ENCODE assay signal across 14 cellular contexts in genomic region chr3:41158947-41159346, GRCh38. TPM values are rescaled to one million over a fixed set of nuclear protein-coding genes. Genes with fewer than 3 reads are reported as not detected.
DNase-seq lines count a peak whose midpoint lies in the region; FAIRE-seq and TF ChIP-seq lines count a peak whose summit lies in the region.
"Had no signal": no experiment of that assay in that cellular context is flagged by ENCODE, and none has a peak within 500 bp of the region (broad histone marks: within the 10 kb centered on the region; RNA-seq: fewer than 3 reads in every experiment).

No MANE protein-coding gene starts in this region.

- peak overlapping the region; percentile 45 for H3K4me2 ChIP-seq in mammary epithelial cell (ENCODE audit: insufficient read depth, low read depth, low read length)
- H3K4me2 ChIP-seq: A549 had no signal

- no peaks in the 10 kb centered on the region for H3K27me3 ChIP-seq in mammary epithelial cell (ENCODE audit: insufficient read depth, low read length)
- H3K27me3 ChIP-seq in muscle layer of duodenum (ENCODE audit: low read depth, low read length) = no peaks in the 10 kb centered on the region

- H3K27ac ChIP-seq in mammary epithelial cell (ENCODE audit: insufficient read depth, low read depth, low read length) (peak overlapping the region; percentile 79), muscle layer of duodenum (ENCODE audit: low read length) (peak overlapping the region; percentile 79)
- H3K27ac ChIP-seq: A549 had no signal

- intact Hi-C loops in mammary epithelial cell (cut with micrococcal nuclease) = loop anchor here (2.0 kb wide), 2 partner anchors 22 to 40 kb away; partner anchors contain the start of gene CTNNB1

- no peak for FAIRE-seq in HTR-8/SVneo (lab: Jason Lieb, UNC)
- FAIRE-seq: A549 had no signal

- H3K9ac ChIP-seq in mammary epithelial cell (ENCODE audit: insufficient read depth, low read length) = peak overlapping the region; percentile 45

- CTCF ChIA-PET in mammary epithelial cell (lab: Charles Lee; ENCODE audit: low non-redundant PET) = no interaction called here

- in situ Hi-C loops in mammary epithelial cell (cut with MboI; ENCODE audit: low sequenced_read_pairs in 2 of 2) = no loop called here

- no TSS peak for BruUV-seq in mammary epithelial cell (replicated peaks; lab: Mats Ljungman, UMichigan)

- no peaks in the 10 kb centered on the region for H3K4me1 Mint-ChIP-seq in immature natural killer cell

- H2AFZ ChIP-seq in mammary epithelial cell (ENCODE audit: low read depth, low read length) = peak overlapping the region; percentile 58

- DNase-seq in NOMO-1 treated with DMSO at 0.1 percent for 48 hours (lab: John Stamatoyannopoulos, UW; ENCODE audit: unreplicated experiment) (peak; percentile 2), NOMO-1 treated with dmso at 0.1 percent for 144 hours (lab: John Stamatoyannopoulos, UW; ENCODE audit: unreplicated experiment) (no peak), LHCN-M2 (ENCODE audit: low read depth) (peak; percentile 9), mammary epithelial cell (peak; percentile 99), immature natural killer cell (no peak), HTR-8/SVneo (ENCODE audit: insufficient read length, low spot score) (no peak), anterior cingulate cortex (lab: John Stamatoyannopoulos, UW) (no peak)
- DNase-seq: DMS79 treated with DMSO at 0.1 percent for 48 hours; foreskin fibroblast; NCI-H1436 treated with DMSO at 0.1 percent for 48 hours; OCI-M1; stimulated activated naive CD4-positive, alpha-beta T cell treated with Interleukin-2 at 50 U/mL for 16 hours had no signal

- H3K9me3 Mint-ChIP-seq in immature natural killer cell = no peaks in the 10 kb centered on the region

- H3K9me3 ChIP-seq in mammary epithelial cell (replicated peaks; ENCODE audit: insufficient read depth, low read length) (no peaks in the 10 kb centered on the region), muscle layer of duodenum (ENCODE audit: control insufficient read depth in 1 of 2, low read length in 2 of 2) (no peaks in the 10 kb centered on the region)
- H3K9me3 ChIP-seq: A549 had no signal

- no peak overlapping the region for H3K4me3 Mint-ChIP-seq in immature natural killer cell

- 0% methylated on average over 1 of the region's 1 CpG for WGBS in mammary epithelial cell (ENCODE audit: low coverage, missing lambda C conversion rate)

- no peak overlapping the region for H3K27ac Mint-ChIP-seq in immature natural killer cell

- peaks cover 21% of the 10 kb centered on the region for H3K4me1 ChIP-seq in mammary epithelial cell (ENCODE audit: insufficient read depth, low read length)
- peaks cover 0 to 6% of the 10 kb centered on the region in 2 donors for H3K4me1 ChIP-seq in muscle layer of duodenum (ENCODE audit: control insufficient read depth in 1 of 2, insufficient read depth in 2 of 2, low read length in 2 of 2)
- H3K4me1 ChIP-seq: A549 had no signal

- no peaks in the 10 kb centered on the region for H3K36me3 Mint-ChIP-seq in immature natural killer cell

- no peaks in the 10 kb centered on the region for H4K20me1 ChIP-seq in mammary epithelial cell (ENCODE audit: insufficient read depth, low read length)

- H3K36me3 ChIP-seq in mammary epithelial cell (ENCODE audit: insufficient read depth, low read length) (no peaks in the 10 kb centered on the region), muscle layer of duodenum (ENCODE audit: control insufficient read depth in 1 of 2, insufficient read depth in 2 of 2, low read length in 2 of 2) (no peaks in the 10 kb centered on the region)

- TF ChIP-seq CTCF in mammary epithelial cell (conservative IDR thresholded peaks at IDR 0.05 in 1 of 2, IDR thresholded peaks at IDR 0.05 in 1 of 2; ENCODE audit: extremely low read depth in 1 of 2, insufficient read depth in 1 of 2, low read depth in 1 of 2, low read length in 2 of 2) = no peak

- dilution Hi-C loops in mammary epithelial cell (cut with HindIII; ENCODE audit: low sequenced_read_pairs) = no loop called here

- peaks cover 3 to 5% (median 4%) of the 10 kb centered on the region in 3 donors for H3K27me3 Mint-ChIP-seq in immature natural killer cell (ENCODE audit: low read depth in 3 of 3)

- H3K79me2 ChIP-seq in mammary epithelial cell (ENCODE audit: insufficient read depth, low read length) = no peaks in the 10 kb centered on the region

- H3K4me3 ChIP-seq in mammary epithelial cell (replicated peaks in 1 of 3; ENCODE audit: insufficient read depth in 1 of 3, low read depth in 2 of 3, low read length in 3 of 3) (no peak overlapping the region), muscle layer of duodenum (ENCODE audit: low read depth in 1 of 2, low read length in 2 of 2) (no peak overlapping the region)
- H3K4me3 ChIP-seq: A549 had no signal

RNA-seq across cellular contexts. Expression of gene CTNNB1, which starts 40.4 kb away (rescaled TPM):
- total RNA-seq in LHCN-M2 (2014; rRNA removed) (530 and 569 TPM in 2 replicates), mammary epithelial cell (1,000 to 10,000 TPM in 1 of 2 donors, 100 to 1,000 TPM in 1; 543 to 1,542 TPM)
- polyA plus RNA-seq in LHCN-M2 (2012) = 290 TPM
- polyA plus RNA-seq in mammary epithelial cell (562 TPM), immature natural killer cell (10 to 100 TPM; 35.4 to 85.5 (median 70.4) TPM)
- 3,655 TPM for polyA minus RNA-seq in mammary epithelial cell

Comparison
In these comparisons a context has a peak if more than half of its experiments do, and no peak if none do; other contexts are left out.
1. DNase-seq: peak in NOMO-1 treated with DMSO at 0.1 percent for 48 hours (single experiment), LHCN-M2 (single experiment) and mammary epithelial cell (single experiment); none in NOMO-1 treated with dmso at 0.1 percent for 144 hours (single experiment), immature natural killer cell (0 of 3), HTR-8/SVneo (single experiment) and anterior cingulate cortex (0 of 58).